38 cellular contexts compared by ENCODE assay signal in genomic region chrX:44643723-44644122, GRCh38.
"Had no signal": no experiment of that assay in that cellular context is flagged by ENCODE, and none has a peak within 500 bp of the region (broad histone marks: within the 10 kb centered on the region; RNA-seq: fewer than 3 reads in every experiment).

No MANE protein-coding gene starts in this region.

- H3K9me3 Mint-ChIP-seq: activated naive CD4-positive, alpha-beta T cell treated with anti-CD3 and anti-CD28 coated beads for 36 hours; activated naive CD4-positive, alpha-beta T cell treated with anti-CD3 and anti-CD28 coated beads, Interleukin-2, amount 50 U/mL, for 24 hours; activated naive CD4-positive, alpha-beta T cell treated with anti-CD3 and anti-CD28 coated beads, Interleukin-2, amount 50 U/mL, for 72 hours; activated naive CD8-positive, alpha-beta T cell treated with anti-CD3 and anti-CD28 coated beads, Interleukin-2, amount 10 ng/mL, durations not matched to agents 7 days and 5 days; activated naive CD8-positive, alpha-beta T cell treated with anti-CD3 and anti-CD28 coated beads, Interleukin-2, amount 50 U/mL, for 24 hours; activated T-cell treated with anti-CD3 and anti-CD28 coated beads, Interleukin-2, amount 50 U/mL, for 24 hours; activated T-cell treated with anti-CD3 and anti-CD28 coated beads, Interleukin-2, amount 50 U/mL, for 4 hours; activated T-cell treated with anti-CD3 and anti-CD28 coated beads, Interleukin-2, amount 50 U/mL, for 72 hours; activated T-helper 1 cell treated with anti-CD3 and anti-CD28 coated beads, Interleukin-12 subunit alpha, Interleukin-12 subunit beta, Interleukin-2, Interleukin-4 antibody, amounts not matched to agents 30 ng/mL and 10 ng/mL and 1 ng/mL, durations not matched to agents 14 hours and 24 hours and 36 hours; activated T-helper 17 cell treated with anti-CD3 and anti-CD28 coated beads, Interleukin-2, amount 50 U/mL, for 72 hours; activated T-helper 2 cell treated with anti-CD3 and anti-CD28 coated beads, Interferon-gamma antibody, Interleukin-2, Interleukin-4, amounts not matched to agents 10 μg/mL and 5 μg/mL and 100 μg/mL, durations not matched to agents 14 hours and 24 hours and 36 hours; central memory CD8-positive, alpha-beta T cell had no signal

- H3K36me3 ChIP-seq: adrenal gland, ascending aorta, brain microvascular endothelial cell, breast epithelium, cardiac muscle cell had no signal

- H3K27me3 Mint-ChIP-seq: activated naive CD4-positive, alpha-beta T cell treated with anti-CD3 and anti-CD28 coated beads, Interleukin-2, amount 10 ng/mL, durations not matched to agents 7 days and 5 days; activated naive CD4-positive, alpha-beta T cell treated with anti-CD3 and anti-CD28 coated beads, Interleukin-2, amount 50 U/mL, for 24 hours; activated naive CD8-positive, alpha-beta T cell; activated naive CD8-positive, alpha-beta T cell treated with anti-CD3 and anti-CD28 coated beads for 36 hours; activated naive CD8-positive, alpha-beta T cell treated with anti-CD3 and anti-CD28 coated beads, Interleukin-2, amount 10 ng/mL, durations not matched to agents 7 days and 5 days; activated naive CD8-positive, alpha-beta T cell treated with anti-CD3 and anti-CD28 coated beads, Interleukin-2, amount 50 U/mL, for 24 hours; activated T-helper 17 cell treated with anti-CD3 and anti-CD28 coated beads, Interleukin-2, amount 50 U/mL, for 72 hours; brain; central memory CD8-positive, alpha-beta T cell had no signal

- DNase-seq: activated effector memory CD4-positive, alpha-beta T cell treated with anti-CD3 and anti-CD28 coated beads, Interleukin-2, amount 50 U/mL, for 16 hours; activated effector memory CD4-positive, alpha-beta T cell treated with Interleukin-2 at 50 U/mL for 16 hours; activated gamma-delta T cell; activated gamma-delta T cell treated with Interleukin-2 at 50 U/mL for 16 hours; activated naive CD4-positive, alpha-beta T cell; activated naive CD4-positive, alpha-beta T cell treated with anti-CD3 and anti-CD28 coated beads for 36 hours; activated naive CD4-positive, alpha-beta T cell treated with anti-CD3 and anti-CD28 coated beads, Interleukin-2, amount 10 ng/mL, durations not matched to agents 7 days and 5 days; activated naive CD4-positive, alpha-beta T cell treated with anti-CD3 and anti-CD28 coated beads, Interleukin-2, amount 50 U/mL, for 16 hours; activated naive CD4-positive, alpha-beta T cell treated with Interleukin-2 at 50 U/mL for 16 hours; activated naive CD8-positive, alpha-beta T cell treated with anti-CD3 and anti-CD28 coated beads for 36 hours; activated naive CD8-positive, alpha-beta T cell treated with anti-CD3 and anti-CD28 coated beads, Interleukin-2, amount 10 ng/mL, durations not matched to agents 7 days and 5 days; activated naive CD8-positive, alpha-beta T cell treated with anti-CD3 and anti-CD28 coated beads, Interleukin-2, amount 50 U/mL, for 24 hours; activated T-cell treated with anti-CD3 and anti-CD28 coated beads, Interleukin-2, amount 50 U/mL, for 24 hours; activated T-cell treated with anti-CD3 and anti-CD28 coated beads, Interleukin-2, amount 50 U/mL, for 4 hours; activated T-cell treated with anti-CD3 and anti-CD28 coated beads, Interleukin-2, amount 50 U/mL, for 48 hours; activated T-cell treated with anti-CD3 and anti-CD28 coated beads, Interleukin-2, amount 50 U/mL, for 72 hours; adrenal gland; amniotic stem cell; amygdala; anterior cingulate cortex; aorta; body of pancreas; brain microvascular endothelial cell; caudate nucleus; central memory CD4-positive, alpha-beta T cell; cerebellar nuclear complex had no signal

- H3K4me1 Mint-ChIP-seq: activated naive CD4-positive, alpha-beta T cell treated with anti-CD3 and anti-CD28 coated beads, Interleukin-2, amount 10 ng/mL, durations not matched to agents 7 days and 5 days; activated naive CD4-positive, alpha-beta T cell treated with anti-CD3 and anti-CD28 coated beads, Interleukin-2, amount 50 U/mL, for 24 hours; activated naive CD8-positive, alpha-beta T cell treated with anti-CD3 and anti-CD28 coated beads for 36 hours; activated naive CD8-positive, alpha-beta T cell treated with anti-CD3 and anti-CD28 coated beads, Interleukin-2, amount 10 ng/mL, durations not matched to agents 7 days and 5 days; activated naive CD8-positive, alpha-beta T cell treated with anti-CD3 and anti-CD28 coated beads, Interleukin-2, amount 50 U/mL, for 24 hours; activated T-helper 17 cell treated with anti-CD3 and anti-CD28 coated beads, Interleukin-2, amount 50 U/mL, for 72 hours; brain; central memory CD8-positive, alpha-beta T cell had no signal

- H3K27ac Mint-ChIP-seq: activated naive CD4-positive, alpha-beta T cell treated with anti-CD3 and anti-CD28 coated beads for 36 hours; activated naive CD4-positive, alpha-beta T cell treated with anti-CD3 and anti-CD28 coated beads, Interleukin-2, amount 10 ng/mL, durations not matched to agents 7 days and 5 days; activated naive CD4-positive, alpha-beta T cell treated with anti-CD3 and anti-CD28 coated beads, Interleukin-2, amount 50 U/mL, for 24 hours; activated naive CD4-positive, alpha-beta T cell treated with anti-CD3 and anti-CD28 coated beads, Interleukin-2, amount 50 U/mL, for 72 hours; activated naive CD8-positive, alpha-beta T cell; activated naive CD8-positive, alpha-beta T cell treated with anti-CD3 and anti-CD28 coated beads for 36 hours; activated naive CD8-positive, alpha-beta T cell treated with anti-CD3 and anti-CD28 coated beads, Interleukin-2, amount 10 ng/mL, durations not matched to agents 7 days and 5 days; activated naive CD8-positive, alpha-beta T cell treated with anti-CD3 and anti-CD28 coated beads, Interleukin-2, amount 50 U/mL, for 24 hours; activated T-cell treated with anti-CD3 and anti-CD28 coated beads, Interleukin-2, amount 50 U/mL, for 24 hours; activated T-cell treated with anti-CD3 and anti-CD28 coated beads, Interleukin-2, amount 50 U/mL, for 72 hours; activated T-helper 1 cell treated with anti-CD3 and anti-CD28 coated beads, Interleukin-12 subunit alpha, Interleukin-12 subunit beta, Interleukin-2, Interleukin-4 antibody, amounts not matched to agents 30 ng/mL and 10 ng/mL and 1 ng/mL, durations not matched to agents 14 hours and 24 hours and 36 hours; activated T-helper 17 cell treated with anti-CD3 and anti-CD28 coated beads, Interleukin-2, amount 50 U/mL, for 72 hours; activated T-helper 2 cell treated with anti-CD3 and anti-CD28 coated beads, Interferon-gamma antibody, Interleukin-2, Interleukin-4, amounts not matched to agents 10 μg/mL and 5 μg/mL and 100 μg/mL, durations not matched to agents 14 hours and 24 hours and 36 hours; brain had no signal

- H3K4me3 Mint-ChIP-seq: activated naive CD4-positive, alpha-beta T cell treated with anti-CD3 and anti-CD28 coated beads for 36 hours; activated naive CD4-positive, alpha-beta T cell treated with anti-CD3 and anti-CD28 coated beads, Interleukin-2, amount 10 ng/mL, durations not matched to agents 7 days and 5 days; activated naive CD4-positive, alpha-beta T cell treated with anti-CD3 and anti-CD28 coated beads, Interleukin-2, amount 50 U/mL, for 24 hours; activated naive CD8-positive, alpha-beta T cell; activated naive CD8-positive, alpha-beta T cell treated with anti-CD3 and anti-CD28 coated beads for 36 hours; activated naive CD8-positive, alpha-beta T cell treated with anti-CD3 and anti-CD28 coated beads, Interleukin-2, amount 10 ng/mL, durations not matched to agents 7 days and 5 days; activated naive CD8-positive, alpha-beta T cell treated with anti-CD3 and anti-CD28 coated beads, Interleukin-2, amount 50 U/mL, for 24 hours; activated T-cell treated with anti-CD3 and anti-CD28 coated beads, Interleukin-2, amount 50 U/mL, for 24 hours; activated T-cell treated with anti-CD3 and anti-CD28 coated beads, Interleukin-2, amount 50 U/mL, for 4 hours; activated T-cell treated with anti-CD3 and anti-CD28 coated beads, Interleukin-2, amount 50 U/mL, for 72 hours; activated T-helper 1 cell treated with anti-CD3 and anti-CD28 coated beads, Interleukin-12 subunit alpha, Interleukin-12 subunit beta, Interleukin-2, Interleukin-4 antibody, amounts not matched to agents 30 ng/mL and 10 ng/mL and 1 ng/mL, durations not matched to agents 14 hours and 24 hours and 36 hours; activated T-helper 17 cell treated with anti-CD3 and anti-CD28 coated beads, Interleukin-2, amount 50 U/mL, for 72 hours; brain; central memory CD8-positive, alpha-beta T cell had no signal

- H3K36me3 Mint-ChIP-seq: activated naive CD4-positive, alpha-beta T cell treated with anti-CD3 and anti-CD28 coated beads, Interleukin-2, amount 10 ng/mL, durations not matched to agents 7 days and 5 days; activated naive CD4-positive, alpha-beta T cell treated with anti-CD3 and anti-CD28 coated beads, Interleukin-2, amount 50 U/mL, for 24 hours; activated naive CD4-positive, alpha-beta T cell treated with anti-CD3 and anti-CD28 coated beads, Interleukin-2, amount 50 U/mL, for 72 hours; activated naive CD8-positive, alpha-beta T cell; activated naive CD8-positive, alpha-beta T cell treated with anti-CD3 and anti-CD28 coated beads for 36 hours; activated naive CD8-positive, alpha-beta T cell treated with anti-CD3 and anti-CD28 coated beads, Interleukin-2, amount 10 ng/mL, durations not matched to agents 7 days and 5 days; brain had no signal

- H3K27ac ChIP-seq: adrenal gland, ascending aorta, body of pancreas, brain microvascular endothelial cell, breast epithelium, cardiac muscle cell had no signal

- H3K4me3 ChIP-seq: adrenal gland, ascending aorta, body of pancreas, breast epithelium, cardiac muscle cell had no signal

- H3K9me3 ChIP-seq: adrenal gland, ascending aorta, body of pancreas, breast epithelium had no signal

- H3K27me3 ChIP-seq: adrenal gland, ascending aorta, body of pancreas, brain microvascular endothelial cell, cardiac muscle cell had no signal

- FAIRE-seq: colon had no signal

- H3K4me1 ChIP-seq: adrenal gland, ascending aorta, body of pancreas, breast epithelium had no signal

- ATAC-seq: activated naive CD4-positive, alpha-beta T cell treated with anti-CD3 and anti-CD28 coated beads, Interleukin-2, amount 50 U/mL, for 72 hours; activated naive CD8-positive, alpha-beta T cell treated with anti-CD3 and anti-CD28 coated beads, Interleukin-2, amount 50 U/mL, for 24 hours; activated T-cell treated with anti-CD3 and anti-CD28 coated beads, Interleukin-2, amount 50 U/mL, for 4 hours; activated T-cell treated with anti-CD3 and anti-CD28 coated beads, Interleukin-2, amount 50 U/mL, for 72 hours; activated T-helper 17 cell treated with anti-CD3 and anti-CD28 coated beads, Interleukin-2, amount 50 U/mL, for 72 hours; body of pancreas had no signal
